19 cellular contexts compared by ENCODE assay signal in genomic region chr17:65799869-65800268, GRCh38.
DNase-seq lines count a peak whose midpoint lies in the region; ATAC-seq lines count a peak whose summit lies in the region.
"Had no signal": no experiment of that assay in that cellular context is flagged by ENCODE, and none has a peak within 500 bp of the region (broad histone marks: within the 10 kb centered on the region; RNA-seq: fewer than 3 reads in every experiment).

No MANE protein-coding gene starts in this region.

- H3K27me3 Mint-ChIP-seq in activated CD8-positive, alpha-beta memory T cell treated with anti-CD3 and anti-CD28 coated beads, Interleukin-2, amount 10 ng/mL, durations not matched to agents 7 days and 5 days: no peaks in the 10 kb centered on the region
- no peaks in the 10 kb centered on the region for H3K27me3 Mint-ChIP-seq in stimulated activated naive CD8-positive, alpha-beta T cell treated with anti-CD3 and anti-CD28 coated beads, Interleukin-15, amount 100 ng/mL, for 72 hours
- H3K27me3 Mint-ChIP-seq in activated T-helper 17 cell treated with anti-CD3 and anti-CD28 coated beads, Interleukin-2, amount 50 U/mL, for 72 hours: no peaks in the 10 kb centered on the region
- H3K27me3 Mint-ChIP-seq: CD4-positive, alpha-beta T cell had no signal

- ATAC-seq in activated CD8-positive, alpha-beta memory T cell treated with anti-CD3 and anti-CD28 coated beads, Interleukin-2, amount 10 ng/mL, durations not matched to agents 7 days and 5 days: peak; percentile 23
- peak; percentile 75 for ATAC-seq in stimulated activated naive CD8-positive, alpha-beta T cell treated with anti-CD3 and anti-CD28 coated beads, Interleukin-15, amount 100 ng/mL, for 72 hours
- ATAC-seq in stimulated activated naive CD8-positive, alpha-beta T cell treated with anti-CD3 and anti-CD28 coated beads, Interleukin-15, Interleukin-2, amounts not matched to agents 100 U/mL and 50 U/mL, for 24 hours: no peak
- ATAC-seq in activated T-helper 17 cell treated with anti-CD3 and anti-CD28 coated beads, Interleukin-2, amount 50 U/mL, for 72 hours (replicated peaks): peak; percentile 80
- ATAC-seq: HepG2 had no signal

- peak overlapping the region; percentile 54 for H3K27ac Mint-ChIP-seq in activated CD8-positive, alpha-beta memory T cell treated with anti-CD3 and anti-CD28 coated beads, Interleukin-2, amount 10 ng/mL, durations not matched to agents 7 days and 5 days
- H3K27ac Mint-ChIP-seq in stimulated activated naive CD8-positive, alpha-beta T cell treated with anti-CD3 and anti-CD28 coated beads, Interleukin-15, amount 100 ng/mL, for 72 hours: peak overlapping the region in 1 of 2 donors; percentile 72
- H3K27ac Mint-ChIP-seq in activated T-helper 17 cell treated with anti-CD3 and anti-CD28 coated beads, Interleukin-2, amount 50 U/mL, for 72 hours: peak overlapping the region; percentile 76
- H3K27ac Mint-ChIP-seq: CD4-positive, alpha-beta T cell had no signal

- H3K4me3 Mint-ChIP-seq in activated CD8-positive, alpha-beta memory T cell treated with anti-CD3 and anti-CD28 coated beads, Interleukin-2, amount 10 ng/mL, durations not matched to agents 7 days and 5 days: no peak overlapping the region
- H3K4me3 Mint-ChIP-seq in stimulated activated naive CD8-positive, alpha-beta T cell treated with anti-CD3 and anti-CD28 coated beads, Interleukin-15, amount 100 ng/mL, for 72 hours: no peak overlapping the region
- H3K4me3 Mint-ChIP-seq in activated T-helper 17 cell treated with anti-CD3 and anti-CD28 coated beads, Interleukin-2, amount 50 U/mL, for 72 hours: peak overlapping the region; percentile 39
- H3K4me3 Mint-ChIP-seq: CD4-positive, alpha-beta T cell had no signal

- CTCF ChIA-PET in activated CD8-positive, alpha-beta memory T cell treated with anti-CD3 and anti-CD28 coated beads, Interleukin-2, amount 10 ng/mL, durations not matched to agents 7 days and 5 days (lab: Charles Lee): no interaction called here

- peaks cover 11% of the 10 kb centered on the region for H3K9me3 Mint-ChIP-seq in activated CD8-positive, alpha-beta memory T cell treated with anti-CD3 and anti-CD28 coated beads, Interleukin-2, amount 10 ng/mL, durations not matched to agents 7 days and 5 days (ENCODE audit: low read depth)
- H3K9me3 Mint-ChIP-seq in stimulated activated naive CD8-positive, alpha-beta T cell treated with anti-CD3 and anti-CD28 coated beads, Interleukin-15, amount 100 ng/mL, for 72 hours: peaks cover 22 to 25% of the 10 kb centered on the region in 2 donors
- H3K9me3 Mint-ChIP-seq in activated T-helper 17 cell treated with anti-CD3 and anti-CD28 coated beads, Interleukin-2, amount 50 U/mL, for 72 hours: peaks cover 13% of the 10 kb centered on the region

- peaks cover 13% of the 10 kb centered on the region for H3K36me3 Mint-ChIP-seq in activated CD8-positive, alpha-beta memory T cell treated with anti-CD3 and anti-CD28 coated beads, Interleukin-2, amount 10 ng/mL, durations not matched to agents 7 days and 5 days
- no peaks in the 10 kb centered on the region for H3K36me3 Mint-ChIP-seq in activated T-helper 17 cell treated with anti-CD3 and anti-CD28 coated beads, Interleukin-2, amount 50 U/mL, for 72 hours (ENCODE audit: low read depth)

- no peak for DNase-seq in activated CD8-positive, alpha-beta memory T cell treated with anti-CD3 and anti-CD28 coated beads, Interleukin-2, amount 10 ng/mL, durations not matched to agents 7 days and 5 days
- DNase-seq in activated CD8-positive, alpha-beta memory T cell treated with anti-CD3 and anti-CD28 coated beads, Interleukin-2, amount 50 U/mL, for 48 hours: no peak
- DNase-seq in stimulated activated naive CD8-positive, alpha-beta T cell treated with anti-CD3 and anti-CD28 coated beads, Interleukin-15, amount 100 ng/mL, for 72 hours: no peak
- no peak for DNase-seq in stimulated activated naive CD8-positive, alpha-beta T cell treated with anti-CD3 and anti-CD28 coated beads, Interleukin-15, Interleukin-2, amounts not matched to agents 100 U/mL and 50 U/mL, for 24 hours
- DNase-seq in COR-L47 (lab: John Stamatoyannopoulos, UW) (no peak), COLO668 (lab: John Stamatoyannopoulos, UW; ENCODE audit: unreplicated experiment) (no peak)
- DNase-seq: Calu3; CD4-positive, alpha-beta T cell; DMS53; KG1; MV-4-11; NCI-H187; NCI-H2107; NCI-H510A; NCI-H748 treated with DMSO at 0.1 percent for 48 hours; OCI-M1; Right ventricle myocardium superior had no signal

- H3K4me1 Mint-ChIP-seq in activated CD8-positive, alpha-beta memory T cell treated with anti-CD3 and anti-CD28 coated beads, Interleukin-2, amount 10 ng/mL, durations not matched to agents 7 days and 5 days: peaks cover 18% of the 10 kb centered on the region
- H3K4me1 Mint-ChIP-seq in stimulated activated naive CD8-positive, alpha-beta T cell treated with anti-CD3 and anti-CD28 coated beads, Interleukin-15, amount 100 ng/mL, for 72 hours: peaks cover 6% of the 10 kb centered on the region
- peaks cover 5% of the 10 kb centered on the region for H3K4me1 Mint-ChIP-seq in activated T-helper 17 cell treated with anti-CD3 and anti-CD28 coated beads, Interleukin-2, amount 50 U/mL, for 72 hours
